11 cellular contexts compared by ENCODE assay signal in genomic region chr3:77042892-77043291, GRCh38. TPM values are rescaled to one million over a fixed set of nuclear protein-coding genes. Genes with fewer than 3 reads are reported as not detected.
DNase-seq lines count a peak whose midpoint lies in the region; ATAC-seq and TF ChIP-seq lines count a peak whose summit lies in the region.
"Had no signal": no experiment of that assay in that cellular context is flagged by ENCODE, and none has a peak within 500 bp of the region (broad histone marks: within the 10 kb centered on the region; RNA-seq: fewer than 3 reads in every experiment).

No MANE protein-coding gene starts in this region.

- H3K9me3 Mint-ChIP-seq in chondrocyte (ENCODE audit: low read depth) (peaks cover 3% of the 10 kb centered on the region), nephron (no peaks in the 10 kb centered on the region)
- H3K9me3 Mint-ChIP-seq: activated CD4-positive, alpha-beta T cell treated with anti-CD3 and anti-CD28 coated beads, Interleukin-2, amount 10 ng/mL, durations not matched to agents 24 days and 14 days had no signal

- H3K27ac Mint-ChIP-seq in chondrocyte (ENCODE audit: unreplicated experiment) (no peak overlapping the region), nephron (peak overlapping the region in 2 of 3 experiments; percentile 5 to 25)
- H3K27ac Mint-ChIP-seq: activated CD4-positive, alpha-beta T cell treated with anti-CD3 and anti-CD28 coated beads, Interleukin-2, amount 10 ng/mL, durations not matched to agents 24 days and 14 days; activated naive CD8-positive, alpha-beta T cell treated with anti-CD3 and anti-CD28 coated beads for 36 hours had no signal

- in situ Hi-C loops in G401 (cut with HindIII; ENCODE audit: low sequenced_read_pairs), result no loop called here

- H3K27me3 Mint-ChIP-seq in chondrocyte (ENCODE audit: low read depth) (peaks cover 5% of the 10 kb centered on the region), nephron (ENCODE audit: low read depth) (no peaks in the 10 kb centered on the region)

- DNase-seq in G401 (ENCODE audit: low spot score) (peak; percentile 82), NCI-H146 treated with DMSO at 0.1 percent for 48 hours (lab: John Stamatoyannopoulos, UW; ENCODE audit: unreplicated experiment) (peak; percentile 7), chondrocyte (ENCODE audit: low spot score) (no peak), NCI-H1930 (lab: John Stamatoyannopoulos, UW) (no peak)
- no peak for DNase-seq in effector CD4-positive, alpha-beta T cell
- DNase-seq: activated CD4-positive, alpha-beta T cell treated with anti-CD3 and anti-CD28 coated beads, Interleukin-2, amount 10 ng/mL, durations not matched to agents 24 days and 14 days; activated naive CD8-positive, alpha-beta T cell treated with anti-CD3 and anti-CD28 coated beads for 36 hours; DND-41; Kasumi-1 had no signal

- H3K4me1 Mint-ChIP-seq in chondrocyte (ENCODE audit: low read depth) (peaks cover 28% of the 10 kb centered on the region), nephron (peaks cover 10% of the 10 kb centered on the region)
- H3K4me1 Mint-ChIP-seq: activated CD4-positive, alpha-beta T cell treated with anti-CD3 and anti-CD28 coated beads, Interleukin-2, amount 10 ng/mL, durations not matched to agents 24 days and 14 days had no signal

- no peak overlapping the region for H3K4me3 Mint-ChIP-seq in chondrocyte (ENCODE audit: unreplicated experiment)
- peak overlapping the region; percentile 87 to 91 (median 89) for H3K4me3 Mint-ChIP-seq in nephron
- H3K4me3 Mint-ChIP-seq: activated CD4-positive, alpha-beta T cell treated with anti-CD3 and anti-CD28 coated beads, Interleukin-2, amount 10 ng/mL, durations not matched to agents 24 days and 14 days; activated naive CD8-positive, alpha-beta T cell treated with anti-CD3 and anti-CD28 coated beads for 36 hours had no signal

- no peak for ATAC-seq in GM18907 (IDR thresholded peaks at IDR 0.05; ENCODE audit: unreplicated experiment)

- H3K36me3 Mint-ChIP-seq in chondrocyte (ENCODE audit: low read depth), result no peaks in the 10 kb centered on the region
- H3K36me3 Mint-ChIP-seq in nephron (ENCODE audit: low read depth), result peaks cover 4% of the 10 kb centered on the region
- H3K36me3 Mint-ChIP-seq: activated naive CD8-positive, alpha-beta T cell treated with anti-CD3 and anti-CD28 coated beads for 36 hours had no signal

- TF ChIP-seq CTCF in chondrocyte (IDR thresholded peaks at IDR 0.05), result peak; percentile 76
- TF ChIP-seq CTCF in nephron (IDR thresholded peaks at IDR 0.05; ENCODE audit: unreplicated experiment in 3 of 3), result peak; percentile 43 to 51 (median 45)

RNA-seq across cellular contexts. Expression of gene ROBO2, which starts 3.0 kb away (rescaled TPM):
- not detected in 2 replicates for total RNA-seq in G401 (2014; rRNA removed; shearing (Covaris generic))
- 1.7 to 11.1 TPM (median 2.8 TPM) in 3 replicates for total RNA-seq in chondrocyte
- total RNA-seq: activated CD4-positive, alpha-beta T cell treated with anti-CD3 and anti-CD28 coated beads, Interleukin-2, amount 10 ng/mL, durations not matched to agents 24 days and 14 days; activated naive CD8-positive, alpha-beta T cell treated with anti-CD3 and anti-CD28 coated beads for 36 hours had no signal

Comparison
In these comparisons a context has a peak if more than half of its experiments do, and no peak if none do; other contexts are left out.
1. DNase-seq: peak in G401 (single experiment) and NCI-H146 treated with DMSO at 0.1 percent for 48 hours (single experiment); none in chondrocyte (single experiment), NCI-H1930 (0 of 2) and effector CD4-positive, alpha-beta T cell (single experiment).